1 cellular context compared by ENCODE assay signal in the genomic region with DNA sequence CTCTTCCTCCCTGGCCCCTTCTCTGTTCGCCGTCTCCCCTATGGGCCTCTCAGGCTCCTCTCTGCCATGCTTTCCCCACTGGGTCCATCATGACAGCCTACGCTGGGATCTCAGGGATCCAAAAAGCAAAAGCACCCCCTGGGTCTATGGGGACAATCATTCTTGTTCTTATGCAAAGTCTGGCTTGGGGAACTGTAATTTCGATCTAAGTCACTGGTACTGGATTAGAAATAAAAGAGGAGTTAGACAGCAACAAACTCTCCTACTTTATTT.
TF ChIP-seq lines count a peak whose summit lies in the region.

No MANE protein-coding gene starts in this region.

TF ChIP-seq in GM12878, 131 proteins besides CTCF, POLR2A, EP300 and RAD21 (continued from another document):
- TF ChIP-seq, protein P1, sequence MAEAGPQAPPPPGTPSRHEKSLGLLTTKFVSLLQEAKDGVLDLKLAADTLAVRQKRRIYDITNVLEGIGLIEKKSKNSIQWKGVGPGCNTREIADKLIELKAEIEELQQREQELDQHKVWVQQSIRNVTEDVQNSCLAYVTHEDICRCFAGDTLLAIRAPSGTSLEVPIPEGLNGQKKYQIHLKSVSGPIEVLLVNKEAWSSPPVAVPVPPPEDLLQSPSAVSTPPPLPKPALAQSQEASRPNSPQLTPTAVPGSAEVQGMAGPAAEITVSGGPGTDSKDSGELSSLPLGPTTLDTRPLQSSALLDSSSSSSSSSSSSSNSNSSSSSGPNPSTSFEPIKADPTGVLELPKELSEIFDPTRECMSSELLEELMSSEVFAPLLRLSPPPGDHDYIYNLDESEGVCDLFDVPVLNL (IDR thresholded peaks at IDR 0.05; ENCODE audit: low read depth, low read length): no peak
- TF ChIP-seq POLR2AphosphoS2 (IDR thresholded peaks at IDR 0.05; ENCODE audit: low read depth, low read length) (no peak), MTA2 (IDR thresholded peaks at IDR 0.05; ENCODE audit: low read depth) (no peak), EED (IDR thresholded peaks at IDR 0.05; ENCODE audit: low read depth) (no peak), SMAD1 (IDR thresholded peaks at IDR 0.05; ENCODE audit: low read depth, partially characterized antibody) (no peak), SP1 (IDR thresholded peaks at IDR 0.05; ENCODE audit: low read depth, low read length) (no peak), SRF (IDR thresholded peaks at IDR 0.05; ENCODE audit: low read depth in 2 of 2, low read length in 2 of 2) (no peak), EZH2 (IDR thresholded peaks at IDR 0.05; ENCODE audit: borderline replicate concordance, control insufficient read depth, low read depth, low read length) (no peak), GATAD2B (conservative IDR thresholded peaks at IDR 0.05; ENCODE audit: low read depth) (no peak), KAT2A (conservative IDR thresholded peaks at IDR 0.05; ENCODE audit: control insufficient read depth, low read depth, low read length) (no peak), NR2F1 (conservative IDR thresholded peaks at IDR 0.05) (no peak), MTA3 (IDR thresholded peaks at IDR 0.05; ENCODE audit: borderline replicate concordance, low read length) (no peak), NRF1 (conservative IDR thresholded peaks at IDR 0.05; ENCODE audit: low read depth, low read length) (no peak), JUNB (IDR thresholded peaks at IDR 0.05) (no peak)
- TF ChIP-seq, protein P2, sequence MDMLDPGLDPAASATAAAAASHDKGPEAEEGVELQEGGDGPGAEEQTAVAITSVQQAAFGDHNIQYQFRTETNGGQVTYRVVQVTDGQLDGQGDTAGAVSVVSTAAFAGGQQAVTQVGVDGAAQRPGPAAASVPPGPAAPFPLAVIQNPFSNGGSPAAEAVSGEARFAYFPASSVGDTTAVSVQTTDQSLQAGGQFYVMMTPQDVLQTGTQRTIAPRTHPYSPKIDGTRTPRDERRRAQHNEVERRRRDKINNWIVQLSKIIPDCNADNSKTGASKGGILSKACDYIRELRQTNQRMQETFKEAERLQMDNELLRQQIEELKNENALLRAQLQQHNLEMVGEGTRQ (IDR thresholded peaks at IDR 0.05; ENCODE audit: borderline replicate concordance, low read depth, low read length): no peak
- TF ChIP-seq, protein P3, sequence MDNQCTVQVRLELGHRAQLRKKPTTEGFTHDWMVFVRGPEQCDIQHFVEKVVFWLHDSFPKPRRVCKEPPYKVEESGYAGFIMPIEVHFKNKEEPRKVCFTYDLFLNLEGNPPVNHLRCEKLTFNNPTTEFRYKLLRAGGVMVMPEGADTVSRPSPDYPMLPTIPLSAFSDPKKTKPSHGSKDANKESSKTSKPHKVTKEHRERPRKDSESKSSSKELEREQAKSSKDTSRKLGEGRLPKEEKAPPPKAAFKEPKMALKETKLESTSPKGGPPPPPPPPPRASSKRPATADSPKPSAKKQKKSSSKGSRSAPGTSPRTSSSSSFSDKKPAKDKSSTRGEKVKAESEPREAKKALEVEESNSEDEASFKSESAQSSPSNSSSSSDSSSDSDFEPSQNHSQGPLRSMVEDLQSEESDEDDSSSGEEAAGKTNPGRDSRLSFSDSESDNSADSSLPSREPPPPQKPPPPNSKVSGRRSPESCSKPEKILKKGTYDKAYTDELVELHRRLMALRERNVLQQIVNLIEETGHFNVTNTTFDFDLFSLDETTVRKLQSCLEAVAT (IDR thresholded peaks at IDR 0.05): no peak
- TF ChIP-seq, protein P4, sequence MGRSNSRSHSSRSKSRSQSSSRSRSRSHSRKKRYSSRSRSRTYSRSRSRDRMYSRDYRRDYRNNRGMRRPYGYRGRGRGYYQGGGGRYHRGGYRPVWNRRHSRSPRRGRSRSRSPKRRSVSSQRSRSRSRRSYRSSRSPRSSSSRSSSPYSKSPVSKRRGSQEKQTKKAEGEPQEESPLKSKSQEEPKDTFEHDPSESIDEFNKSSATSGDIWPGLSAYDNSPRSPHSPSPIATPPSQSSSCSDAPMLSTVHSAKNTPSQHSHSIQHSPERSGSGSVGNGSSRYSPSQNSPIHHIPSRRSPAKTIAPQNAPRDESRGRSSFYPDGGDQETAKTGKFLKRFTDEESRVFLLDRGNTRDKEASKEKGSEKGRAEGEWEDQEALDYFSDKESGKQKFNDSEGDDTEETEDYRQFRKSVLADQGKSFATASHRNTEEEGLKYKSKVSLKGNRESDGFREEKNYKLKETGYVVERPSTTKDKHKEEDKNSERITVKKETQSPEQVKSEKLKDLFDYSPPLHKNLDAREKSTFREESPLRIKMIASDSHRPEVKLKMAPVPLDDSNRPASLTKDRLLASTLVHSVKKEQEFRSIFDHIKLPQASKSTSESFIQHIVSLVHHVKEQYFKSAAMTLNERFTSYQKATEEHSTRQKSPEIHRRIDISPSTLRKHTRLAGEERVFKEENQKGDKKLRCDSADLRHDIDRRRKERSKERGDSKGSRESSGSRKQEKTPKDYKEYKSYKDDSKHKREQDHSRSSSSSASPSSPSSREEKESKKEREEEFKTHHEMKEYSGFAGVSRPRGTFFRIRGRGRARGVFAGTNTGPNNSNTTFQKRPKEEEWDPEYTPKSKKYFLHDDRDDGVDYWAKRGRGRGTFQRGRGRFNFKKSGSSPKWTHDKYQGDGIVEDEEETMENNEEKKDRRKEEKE (IDR thresholded peaks at IDR 0.05): no peak
